In genomic region chr14:25055998-25056687, GRCh38 we compare ENCODE assay signal across 30 cellular contexts.
DNase-seq lines count a peak whose midpoint lies in the region; ATAC-seq and FAIRE-seq lines count a peak whose summit lies in the region.
"Had no signal": no experiment of that assay in that cellular context is flagged by ENCODE, and none has a peak within 500 bp of the region (broad histone marks: within the 10 kb centered on the region; RNA-seq: fewer than 3 reads in every experiment).

No MANE protein-coding gene starts in this region.

- H3K27ac Mint-ChIP-seq in stimulated activated effector memory CD8-positive, alpha-beta T cell treated with anti-CD3 and anti-CD28 coated beads, Interleukin-12 subunit alpha, Interleukin-12 subunit beta, amount 100 ng/mL, for 72 hours, result no peak overlapping the region
- H3K27ac Mint-ChIP-seq: activated B cell treated with CpG ODN at 0.5 μM for 24 hours; activated CD4-positive, alpha-beta memory T cell treated with anti-CD3 and anti-CD28 coated beads for 36 hours; naive B cell; stimulated activated naive CD8-positive, alpha-beta T cell treated with anti-CD3 and anti-CD28 coated beads, Interleukin-15, Interleukin-2, amounts not matched to agents 100 ng/mL and 50 ng/mL, for 24 hours had no signal

- H3K4me3 Mint-ChIP-seq in stimulated activated effector memory CD8-positive, alpha-beta T cell treated with anti-CD3 and anti-CD28 coated beads, Interleukin-12 subunit alpha, Interleukin-12 subunit beta, amount 100 ng/mL, for 72 hours, result no peak overlapping the region
- H3K4me3 Mint-ChIP-seq: activated B cell treated with CpG ODN at 0.5 μM for 24 hours; activated CD4-positive, alpha-beta memory T cell treated with anti-CD3 and anti-CD28 coated beads for 36 hours; naive B cell; stimulated activated naive CD8-positive, alpha-beta T cell treated with anti-CD3 and anti-CD28 coated beads, Interleukin-15, Interleukin-2, amounts not matched to agents 100 ng/mL and 50 ng/mL, for 24 hours had no signal

- FAIRE-seq in islet of Langerhans (lab: Jason Lieb, UNC), result peak; percentile 21
- FAIRE-seq: A204.1, HepG2 had no signal

- ATAC-seq in HG02610 (IDR thresholded peaks at IDR 0.05; ENCODE audit: unreplicated experiment) (peak; percentile 45), GM21528 (IDR thresholded peaks at IDR 0.05; ENCODE audit: low FRiP score, unreplicated experiment) (no peak)
- no peak for ATAC-seq in stimulated activated effector memory CD8-positive, alpha-beta T cell treated with anti-CD3 and anti-CD28 coated beads, Interleukin-12 subunit alpha, Interleukin-12 subunit beta, amount 100 ng/mL, for 72 hours
- ATAC-seq: left colon had no signal

- no peaks in the 10 kb centered on the region for H3K36me3 Mint-ChIP-seq in stimulated activated effector memory CD8-positive, alpha-beta T cell treated with anti-CD3 and anti-CD28 coated beads, Interleukin-12 subunit alpha, Interleukin-12 subunit beta, amount 100 ng/mL, for 72 hours
- H3K36me3 Mint-ChIP-seq: activated CD4-positive, alpha-beta memory T cell treated with anti-CD3 and anti-CD28 coated beads for 36 hours; naive B cell had no signal

- H3K9me3 Mint-ChIP-seq in stimulated activated effector memory CD8-positive, alpha-beta T cell treated with anti-CD3 and anti-CD28 coated beads, Interleukin-12 subunit alpha, Interleukin-12 subunit beta, amount 100 ng/mL, for 72 hours, result no peaks in the 10 kb centered on the region
- H3K9me3 Mint-ChIP-seq: activated B cell treated with CpG ODN at 0.5 μM for 24 hours; activated CD4-positive, alpha-beta memory T cell treated with anti-CD3 and anti-CD28 coated beads for 36 hours; naive B cell; stimulated activated naive CD8-positive, alpha-beta T cell treated with anti-CD3 and anti-CD28 coated beads, Interleukin-15, Interleukin-2, amounts not matched to agents 100 ng/mL and 50 ng/mL, for 24 hours had no signal

- no peaks in the 10 kb centered on the region for H3K4me1 Mint-ChIP-seq in stimulated activated effector memory CD8-positive, alpha-beta T cell treated with anti-CD3 and anti-CD28 coated beads, Interleukin-12 subunit alpha, Interleukin-12 subunit beta, amount 100 ng/mL, for 72 hours
- H3K4me1 Mint-ChIP-seq: activated B cell treated with CpG ODN at 0.5 μM for 24 hours had no signal

- DNase-seq in EH (ENCODE audit: low read depth) (peak; percentile 40), dedifferentiated amniotic fluid mesenchymal stem cell (ENCODE audit: extremely low spot score) (peak; percentile 38), NCI-H526 treated with DMSO at 0.1 percent for 48 hours (lab: John Stamatoyannopoulos, UW) (no peak)
- DNase-seq in stimulated activated effector memory CD8-positive, alpha-beta T cell treated with anti-CD3 and anti-CD28 coated beads, Interleukin-12 subunit alpha, Interleukin-12 subunit beta, amount 100 ng/mL, for 72 hours (ENCODE audit: low spot score in 2 of 2), result no peak
- no peak for DNase-seq in activated naive CD4-positive, alpha-beta T cell treated with Interleukin-2 at 50 U/mL for 16 hours
- DNase-seq: activated B cell treated with CpG ODN at 0.5 μM for 24 hours; activated CD4-positive, alpha-beta memory T cell treated with anti-CD3 and anti-CD28 coated beads for 36 hours; activated effector memory CD4-positive, alpha-beta T cell treated with anti-CD3 and anti-CD28 coated beads, Interleukin-2, amount 50 U/mL, for 16 hours; amniotic stem cell; BE2C; COR-L47; DMS79 treated with DMSO at 0.1 percent for 48 hours; glutamatergic neuron; left colon; mesenchymal stem cell; naive B cell; NCI-H1092 treated with DMSO at 0.1 percent for 48 hours; NCI-H2029; NCI-H2227 treated with DMSO at 0.1 percent for 48 hours; NCI-H748 treated with DMSO at 0.1 percent for 48 hours; occipital lobe; stimulated activated CD4-positive, alpha-beta T cell treated with anti-CD3 and anti-CD28 coated beads, Interleukin-4, amount 100 ng/mL, for 1 hour; T-helper 9 cell; transverse colon had no signal

Comparison
In these comparisons a context has a peak if more than half of its experiments do, and no peak if none do; other contexts are left out.
1. DNase-seq: peak in EH (single experiment) and dedifferentiated amniotic fluid mesenchymal stem cell (single experiment); none in stimulated activated effector memory CD8-positive, alpha-beta T cell treated with anti-CD3 and anti-CD28 coated beads, Interleukin-12 subunit alpha, Interleukin-12 subunit beta, amount 100 ng/mL, for 72 hours (0 of 2), NCI-H526 treated with DMSO at 0.1 percent for 48 hours (single experiment) and activated naive CD4-positive, alpha-beta T cell treated with Interleukin-2 at 50 U/mL for 16 hours (single experiment).